Comparison of ENCODE assay signal across 9 cellular contexts in the genomic region with DNA sequence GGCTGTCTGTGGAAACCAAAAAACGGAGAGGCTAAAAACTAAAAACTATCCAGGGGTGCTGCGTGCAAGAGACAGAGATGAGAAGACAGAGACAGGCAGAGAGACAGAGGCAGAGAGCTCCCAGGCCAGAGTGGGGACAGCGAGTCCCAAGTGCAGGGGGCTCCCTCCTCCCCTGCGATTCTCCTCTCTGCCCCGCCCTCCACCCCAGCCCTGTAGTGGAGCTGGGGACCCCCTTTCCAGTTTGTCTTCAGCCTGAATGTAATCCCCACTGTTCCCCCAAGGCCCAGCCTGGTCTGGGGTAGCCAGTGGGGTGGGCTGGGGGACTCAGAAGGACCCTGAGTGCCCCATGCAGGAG. TPM values are rescaled to one million over a fixed set of nuclear protein-coding genes. Genes with fewer than 3 reads are reported as not detected.
DNase-seq lines count a peak whose midpoint lies in the region; ATAC-seq and TF ChIP-seq lines count a peak whose summit lies in the region.
"Had no signal": no experiment of that assay in that cellular context is flagged by ENCODE, and none has a peak within 500 bp of the region (broad histone marks: within the 10 kb centered on the region; RNA-seq: fewer than 3 reads in every experiment).

No MANE protein-coding gene starts in this region.

- H3K36me3 ChIP-seq in spleen, result no peaks in the 10 kb centered on the region

- H3K36me3 Mint-ChIP-seq in activated CD4-positive, alpha-beta memory T cell treated with anti-CD3 and anti-CD28 coated beads, Interleukin-2, amount 10 ng/mL, durations not matched to agents 7 days and 5 days (ENCODE audit: low read depth), result no peaks in the 10 kb centered on the region
- no peaks in the 10 kb centered on the region for H3K36me3 Mint-ChIP-seq in activated CD8-positive, alpha-beta memory T cell treated with anti-CD3 and anti-CD28 coated beads, Interleukin-2, amount 10 ng/mL, durations not matched to agents 7 days and 5 days

- POLR2A ChIA-PET in activated CD4-positive, alpha-beta memory T cell treated with anti-CD3 and anti-CD28 coated beads, Interleukin-2, amount 10 ng/mL, durations not matched to agents 7 days and 5 days (lab: Charles Lee), result no interaction called here

- no peak for TF ChIP-seq POLR2A in spleen (IDR thresholded peaks at IDR 0.05)

- H3K27me3 Mint-ChIP-seq in activated CD4-positive, alpha-beta memory T cell treated with anti-CD3 and anti-CD28 coated beads, Interleukin-2, amount 10 ng/mL, durations not matched to agents 7 days and 5 days, result peaks cover 28% of the 10 kb centered on the region
- peaks cover 21% of the 10 kb centered on the region for H3K27me3 Mint-ChIP-seq in activated CD8-positive, alpha-beta memory T cell treated with anti-CD3 and anti-CD28 coated beads, Interleukin-2, amount 10 ng/mL, durations not matched to agents 7 days and 5 days

- no peaks in the 10 kb centered on the region for H3K9me3 Mint-ChIP-seq in activated CD4-positive, alpha-beta memory T cell treated with anti-CD3 and anti-CD28 coated beads, Interleukin-2, amount 10 ng/mL, durations not matched to agents 7 days and 5 days
- H3K9me3 Mint-ChIP-seq in activated CD8-positive, alpha-beta memory T cell treated with anti-CD3 and anti-CD28 coated beads, Interleukin-2, amount 10 ng/mL, durations not matched to agents 7 days and 5 days (ENCODE audit: low read depth), result no peaks in the 10 kb centered on the region

- intact Hi-C loops in spleen (cut with DNase I; ENCODE audit: low total_unique reads), result loop anchor here (10.0 kb wide), 1 partner anchor 56 kb away; no protein-coding TSS in a partner anchor

- TF ChIP-seq CTCF in GM12864 (IDR thresholded peaks at IDR 0.05; ENCODE audit: low read depth, low read length, missing control alignments) (no peak), foreskin fibroblast (IDR thresholded peaks at IDR 0.05; ENCODE audit: low read depth, low read length) (no peak), spleen (IDR thresholded peaks at IDR 0.05 in 8 of 11, conservative IDR thresholded peaks at IDR 0.05 in 3 of 11) (no peak)

- H3K4me3 ChIP-seq in GM12864 (ENCODE audit: low read depth, low read length) (peak overlapping the region; percentile 75), foreskin fibroblast (ENCODE audit: low read depth in 1 of 2, low read length in 2 of 2) (peak overlapping the region; percentile 63 to 82), spleen (peak overlapping the region in 6 of 8 donors; percentile 61 to 84 (median 68))

- peak overlapping the region; percentile 5 to 96 (median 92) for H3K27ac ChIP-seq in spleen

- H3K4me1 ChIP-seq in spleen, result peaks cover 27 to 98% (median 74%) of the 10 kb centered on the region in 6 donors

- DNase-seq in GM12864 (ENCODE audit: low read depth) (no peak), foreskin fibroblast (no peak), spleen (no peak), NCI-H2196 (lab: John Stamatoyannopoulos, UW; ENCODE audit: unreplicated experiment) (no peak), glomerular visceral epithelial cell (ENCODE audit: extremely low spot score) (no peak), 8988T (no peak)
- no peak for DNase-seq in activated CD4-positive, alpha-beta memory T cell treated with anti-CD3 and anti-CD28 coated beads, Interleukin-2, amount 10 ng/mL, durations not matched to agents 7 days and 5 days
- no peak for DNase-seq in activated CD8-positive, alpha-beta memory T cell treated with anti-CD3 and anti-CD28 coated beads, Interleukin-2, amount 10 ng/mL, durations not matched to agents 7 days and 5 days
- DNase-seq: NCI-H2171 treated with DMSO at 0.1 percent for 48 hours had no signal

- H3K4me1 Mint-ChIP-seq in activated CD4-positive, alpha-beta memory T cell treated with anti-CD3 and anti-CD28 coated beads, Interleukin-2, amount 10 ng/mL, durations not matched to agents 7 days and 5 days, result peaks cover 20% of the 10 kb centered on the region
- H3K4me1 Mint-ChIP-seq in activated CD8-positive, alpha-beta memory T cell treated with anti-CD3 and anti-CD28 coated beads, Interleukin-2, amount 10 ng/mL, durations not matched to agents 7 days and 5 days, result peaks cover 15% of the 10 kb centered on the region

- CTCF ChIA-PET in activated CD4-positive, alpha-beta memory T cell treated with anti-CD3 and anti-CD28 coated beads, Interleukin-2, amount 10 ng/mL, durations not matched to agents 7 days and 5 days (lab: Charles Lee), result no interaction called here
- CTCF ChIA-PET in activated CD8-positive, alpha-beta memory T cell treated with anti-CD3 and anti-CD28 coated beads, Interleukin-2, amount 10 ng/mL, durations not matched to agents 7 days and 5 days (lab: Charles Lee), result no interaction called here

- 40 to 63% (median 61%) methylated on average over 3 to 5 of the region's 5 CpGs for WGBS in spleen, 5 donors

- H3K9me3 ChIP-seq in spleen, result no peaks in the 10 kb centered on the region

- no peak for ATAC-seq in activated CD8-positive, alpha-beta memory T cell treated with anti-CD3 and anti-CD28 coated beads, Interleukin-2, amount 10 ng/mL, durations not matched to agents 7 days and 5 days

- H3K27ac Mint-ChIP-seq in activated CD4-positive, alpha-beta memory T cell treated with anti-CD3 and anti-CD28 coated beads, Interleukin-2, amount 10 ng/mL, durations not matched to agents 7 days and 5 days, result no peak overlapping the region
- no peak overlapping the region for H3K27ac Mint-ChIP-seq in activated CD8-positive, alpha-beta memory T cell treated with anti-CD3 and anti-CD28 coated beads, Interleukin-2, amount 10 ng/mL, durations not matched to agents 7 days and 5 days

- peak overlapping the region; percentile 24 for H3K4me3 Mint-ChIP-seq in activated CD4-positive, alpha-beta memory T cell treated with anti-CD3 and anti-CD28 coated beads, Interleukin-2, amount 10 ng/mL, durations not matched to agents 7 days and 5 days
- H3K4me3 Mint-ChIP-seq in activated CD8-positive, alpha-beta memory T cell treated with anti-CD3 and anti-CD28 coated beads, Interleukin-2, amount 10 ng/mL, durations not matched to agents 7 days and 5 days, result no peak overlapping the region

- H3K27me3 ChIP-seq in spleen (replicated peaks in 1 of 7), result peaks cover 0 to 21% (median 0%) of the 10 kb centered on the region in 7 donors

RNA-seq across cellular contexts. Expression of gene NFIC, which starts 2.0 kb away (rescaled TPM):
- total RNA-seq in activated CD4-positive, alpha-beta memory T cell treated with anti-CD3 and anti-CD28 coated beads, Interleukin-2, amount 10 ng/mL, durations not matched to agents 7 days and 5 days, result 10 to 100 TPM; 12.6 to 13.1 TPM
- total RNA-seq in spleen, result 100 to 1,000 TPM in 2 of 7 donors, 10 to 100 TPM in 5; 65.4 to 125 (median 77.1) TPM
- 10 to 100 TPM in 1 of 3 donors, 1 to 10 TPM in 2; 4.1 to 23.4 (median 4.2) TPM for polyA plus RNA-seq in spleen
- total RNA-seq in activated CD8-positive, alpha-beta memory T cell treated with anti-CD3 and anti-CD28 coated beads, Interleukin-2, amount 10 ng/mL, durations not matched to agents 7 days and 5 days, result 10 to 100 TPM; 14.0 to 15.1 TPM

Comparison
In these comparisons a context has a peak if more than half of its experiments do, and no peak if none do; other contexts are left out.
1. RNA of gene NFIC, which starts 2.0 kb away (total RNA-seq): 65.4 to 125 TPM in spleen; 14.0 to 15.1 TPM in activated CD8-positive, alpha-beta memory T cell treated with anti-CD3 and anti-CD28 coated beads, Interleukin-2, amount 10 ng/mL, durations not matched to agents 7 days and 5 days and 12.6 to 13.1 TPM in activated CD4-positive, alpha-beta memory T cell treated with anti-CD3 and anti-CD28 coated beads, Interleukin-2, amount 10 ng/mL, durations not matched to agents 7 days and 5 days; every median in the first group is over 4 times any median in the second.
2. Peak in every context shown above with its lines, with median percentiles within 50 percentile points of each other: H3K4me3 ChIP-seq.